2 cellular contexts compared by ENCODE assay signal in genomic region chr12:87985069-87985675, GRCh38.
TF ChIP-seq lines count a peak whose summit lies in the region.

No MANE protein-coding gene starts in this region.

TF ChIP-seq in GM12891, 5 proteins besides CTCF, POLR2A, EP300 and RAD21:
- no peak for TF ChIP-seq POU2F2 (IDR thresholded peaks at IDR 0.05; ENCODE audit: low read depth, low read length)
- TF ChIP-seq SPI1 (IDR thresholded peaks at IDR 0.05; ENCODE audit: low read depth, low read length): peak; percentile 69

TF ChIP-seq in neural cell, 6 proteins besides CTCF, POLR2A, EP300 and RAD21:
- TF ChIP-seq POLR2AphosphoS5 (IDR thresholded peaks at IDR 0.05): peak; percentile 74
- peak; percentile 13 for TF ChIP-seq SMC3 (conservative IDR thresholded peaks at IDR 0.05; ENCODE audit: poor library complexity)
- TF ChIP-seq MXI1 (conservative IDR thresholded peaks at IDR 0.05; ENCODE audit: poor library complexity, severe bottlenecking): peak; percentile 46
- TF ChIP-seq REST (IDR thresholded peaks at IDR 0.05; ENCODE audit: borderline replicate concordance): no peak
